In the genomic region with DNA sequence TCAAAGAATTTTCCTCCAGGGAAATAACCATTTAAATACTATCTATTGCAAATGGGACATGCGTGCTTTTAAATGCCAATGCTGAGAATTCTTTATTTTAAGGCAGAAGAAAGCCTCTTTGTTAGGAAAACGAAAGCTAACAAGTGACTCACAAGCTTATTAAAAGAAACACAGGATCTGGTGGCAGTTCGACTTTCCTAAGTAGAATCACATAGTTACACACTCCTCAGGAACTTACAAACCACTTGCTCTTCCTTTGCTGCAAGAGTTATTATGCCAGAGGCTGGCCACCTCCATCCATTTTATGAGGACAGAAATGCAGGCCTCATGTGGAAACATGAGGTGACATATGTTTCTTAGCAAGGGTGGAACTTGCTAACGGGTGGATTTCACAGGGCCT, we compare ENCODE assay signal across 8 cellular contexts.
DNase-seq lines count a peak whose midpoint lies in the region; ATAC-seq, FAIRE-seq and TF ChIP-seq lines count a peak whose summit lies in the region.

No MANE protein-coding gene starts in this region.

- FAIRE-seq in A204.1 (lab: Jason Lieb, UNC), result peak; percentile 92

- no peak for ATAC-seq in HG03565 (IDR thresholded peaks at IDR 0.05; ENCODE audit: unreplicated experiment)

- peaks cover 49% of the 10 kb centered on the region for H3K4me1 Mint-ChIP-seq in HFFc6 (ENCODE audit: low read depth)
- peaks cover 26% of the 10 kb centered on the region for H3K4me1 Mint-ChIP-seq in glutamatergic neuron (ENCODE audit: low read depth, unreplicated experiment)

- POLR2A ChIA-PET in GM10248 (lab: Yijun Ruan, JAX), result no interaction called here

- H3K4me3 Mint-ChIP-seq in HFFc6, result 0 out of 2 replicates have a peak overlapping the region, but pooled peaks have one; percentile 30
- no peak overlapping the region for H3K4me3 Mint-ChIP-seq in glutamatergic neuron (ENCODE audit: unreplicated experiment)

- H3K27ac Mint-ChIP-seq in HFFc6 (peak overlapping the region; percentile 85), glutamatergic neuron (ENCODE audit: unreplicated experiment) (no peak overlapping the region)

- DNase-seq in HFFc6 (peak; percentile 90), amniotic stem cell (lab: John Stamatoyannopoulos, UW) (peak; percentile 66), islet precursor cell (peak; percentile 74), DMS53 treated with DMSO at 0.1 percent for 48 hours (lab: John Stamatoyannopoulos, UW; ENCODE audit: unreplicated experiment) (no peak), glutamatergic neuron (no peak), GM10248 (ENCODE audit: extremely low spot score) (no peak)

- CTCF ChIA-PET in GM10248 (lab: Yijun Ruan, JAX), result interaction anchor here (0.9 to 1.7 kb wide), 4 partner anchors 10 to 56 kb away, joined by 3 to 5 read pairs (median 3); no protein-coding TSS in a partner anchor

- H3K36me3 Mint-ChIP-seq in HFFc6 (ENCODE audit: low read depth) (no peaks in the 10 kb centered on the region), glutamatergic neuron (ENCODE audit: unreplicated experiment) (no peaks in the 10 kb centered on the region)

- H3K27me3 Mint-ChIP-seq in HFFc6 (ENCODE audit: insufficient read depth), result peaks cover 1% of the 10 kb centered on the region
- H3K27me3 Mint-ChIP-seq in glutamatergic neuron (ENCODE audit: unreplicated experiment), result peaks cover 6% of the 10 kb centered on the region

- no peak for TF ChIP-seq CTCF in HFFc6 (IDR thresholded peaks at IDR 0.05)
- no peak for TF ChIP-seq CTCF in glutamatergic neuron (IDR thresholded peaks at IDR 0.05; ENCODE audit: partially characterized antibody, unreplicated experiment)
- TF ChIP-seq CTCF in GM10248 (IDR thresholded peaks at IDR 0.05; ENCODE audit: control extremely low read depth, extremely low read depth, low read depth, missing control alignments), result no peak

- H3K9me3 Mint-ChIP-seq in HFFc6 (no peaks in the 10 kb centered on the region), glutamatergic neuron (ENCODE audit: unreplicated experiment) (peaks cover 4% of the 10 kb centered on the region)

Comparison
In these comparisons a context has a peak if more than half of its experiments do, and no peak if none do; other contexts are left out.
1. DNase-seq: peak in HFFc6 (single experiment), amniotic stem cell (single experiment) and islet precursor cell (single experiment); none in DMS53 treated with DMSO at 0.1 percent for 48 hours (single experiment), glutamatergic neuron (single experiment) and GM10248 (single experiment).